Comparison of ENCODE assay signal across 8 cellular contexts in the genomic region with DNA sequence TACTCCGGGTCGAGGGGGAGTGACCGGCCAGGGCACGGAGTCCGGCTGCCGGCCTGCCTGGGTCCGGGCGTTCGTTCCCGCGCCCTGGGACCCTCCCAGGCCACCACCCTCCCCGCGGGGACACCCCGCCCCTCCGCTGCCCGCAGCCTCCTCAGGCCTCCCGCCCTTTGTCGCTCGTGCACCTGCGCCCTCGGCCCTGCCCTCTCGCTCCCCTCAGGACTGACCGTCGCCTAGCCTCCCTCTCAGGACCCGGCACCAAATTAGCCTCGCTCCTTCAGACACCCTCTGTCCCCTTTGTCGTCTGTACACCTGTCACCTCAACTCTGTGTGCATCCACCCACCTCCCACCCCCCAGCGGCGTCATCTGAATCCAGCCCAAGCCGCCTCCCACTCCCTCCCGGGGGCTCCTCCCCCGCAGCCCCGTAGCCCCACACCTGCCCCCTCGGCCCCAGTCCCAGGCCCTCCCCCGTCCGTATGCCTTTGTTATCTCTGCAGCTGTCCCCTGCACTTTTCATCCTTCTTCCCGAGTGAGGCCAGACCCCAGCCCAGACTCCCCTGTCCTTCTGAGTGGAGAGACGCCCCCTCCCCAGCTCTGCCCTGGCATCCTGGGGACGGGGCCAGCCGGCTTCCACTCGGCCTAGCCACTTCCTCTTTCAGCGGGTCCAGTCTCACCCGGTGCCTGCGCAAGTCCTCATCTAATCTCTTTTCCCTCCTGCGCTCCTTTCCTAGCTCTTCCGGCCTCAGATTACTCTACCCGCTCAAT. TPM values are rescaled to one million over a fixed set of nuclear protein-coding genes. Genes with fewer than 3 reads are reported as not detected.
A peak's percentile ranks its signal among the peaks of the same experiment; 100 is the strongest.
DNase-seq lines count a peak whose midpoint lies in the region; ATAC-seq and TF ChIP-seq lines count a peak whose summit lies in the region.

No MANE protein-coding gene starts in this region.

- no peak overlapping the region for H3K14ac ChIP-seq in neuronal stem cell (ENCODE audit: low read length)

- peak overlapping the region; percentile 94 for H2BK15ac ChIP-seq in neuronal stem cell (ENCODE audit: low read length)

- DNase-seq in SIG-M5 treated with dmso at 0.1 percent for 504 hours (lab: John Stamatoyannopoulos, UW; ENCODE audit: unreplicated experiment) (peak; percentile 47), SIG-M5 (lab: John Stamatoyannopoulos, UW) (no peak), NCI-H774 (lab: John Stamatoyannopoulos, UW) (peak; percentile 49), activated T-cell treated with anti-CD3 and anti-CD28 coated beads for 1 hour (ENCODE audit: low read depth) (peak; percentile 45), esophagus muscularis mucosa (ENCODE audit: extremely low spot score) (no peak), neuronal stem cell (ENCODE audit: low spot score) (peak; percentile 40), vagina (ENCODE audit: extremely low spot score in 2 of 2) (no peak)

- H4K8ac ChIP-seq in neuronal stem cell (ENCODE audit: low read depth, low read length) = no peak overlapping the region

- TF ChIP-seq EP300 in esophagus muscularis mucosa (IDR thresholded peaks at IDR 0.05) = no peak

- peak overlapping the region; percentile 94 for H2AFZ ChIP-seq in neuronal stem cell (ENCODE audit: low read length)

- H3K4me3 ChIP-seq in esophagus muscularis mucosa = peak overlapping the region; percentile 69 to 87 (median 78)
- peak overlapping the region; percentile 70 to 85 for H3K4me3 ChIP-seq in neuronal stem cell (ENCODE audit: low read length in 2 of 2)
- peak overlapping the region; percentile 71 to 72 for H3K4me3 ChIP-seq in vagina

- H3K23ac ChIP-seq in neuronal stem cell (ENCODE audit: low read depth, low read length, poor library complexity) = no peak overlapping the region

- H3K36me3 ChIP-seq in esophagus muscularis mucosa = peaks cover 23 to 26% (median 25%) of the 10 kb centered on the region in 4 donors
- peaks cover 15 to 34% of the 10 kb centered on the region in 2 donors for H3K36me3 ChIP-seq in neuronal stem cell (replicated peaks in 1 of 2; ENCODE audit: control insufficient read depth in 2 of 2, insufficient read depth in 2 of 2, low read length in 2 of 2)
- peaks cover 0 to 26% of the 10 kb centered on the region in 2 donors for H3K36me3 ChIP-seq in vagina

- H4K91ac ChIP-seq in neuronal stem cell (ENCODE audit: low read depth, low read length, poor library complexity) = no peak overlapping the region

- peak overlapping the region; percentile 72 for H3K4me2 ChIP-seq in neuronal stem cell (ENCODE audit: insufficient read depth, low read length, poor library complexity, severe bottlenecking)

- peak overlapping the region; percentile 75 for H2BK5ac ChIP-seq in neuronal stem cell (ENCODE audit: low read length)

- H3K9ac ChIP-seq in neuronal stem cell (ENCODE audit: low read depth, low read length, poor library complexity) = peak overlapping the region; percentile 95

- no peak for TF ChIP-seq POLR2A in esophagus muscularis mucosa (IDR thresholded peaks at IDR 0.05; ENCODE audit: low read depth)
- no peak for TF ChIP-seq POLR2A in vagina (IDR thresholded peaks at IDR 0.05)

- 5% methylated on average over 25 of the region's 47 CpGs for WGBS in esophagus muscularis mucosa
- WGBS in neuronal stem cell (ENCODE audit: extremely low coverage in 2 of 2, insufficient read length in 2 of 2, insufficient replicate concordance in 1 of 2), 2 donors = no CpG with 5 or more reads among the region's 47 CpGs

- peak; percentile 21 for ATAC-seq in HG03159 (IDR thresholded peaks at IDR 0.05; ENCODE audit: unreplicated experiment)

- peak overlapping the region; percentile 82 for H2AK5ac ChIP-seq in neuronal stem cell (ENCODE audit: low read depth, low read length)

- peaks cover 27 to 30% (median 27%) of the 10 kb centered on the region in 4 donors for H3K4me1 ChIP-seq in esophagus muscularis mucosa
- peaks cover 16 to 28% of the 10 kb centered on the region in 2 donors for H3K4me1 ChIP-seq in neuronal stem cell (ENCODE audit: control insufficient read depth in 2 of 2, insufficient read depth in 1 of 2, low read depth in 1 of 2, low read length in 2 of 2)
- H3K4me1 ChIP-seq in vagina = peaks cover 26% of the 10 kb centered on the region

- no peak overlapping the region for H3K4ac ChIP-seq in neuronal stem cell (ENCODE audit: low read length)

- peak overlapping the region; percentile 98 for H3K18ac ChIP-seq in neuronal stem cell (ENCODE audit: low read length)

- no peak overlapping the region for H2BK12ac ChIP-seq in neuronal stem cell (ENCODE audit: low read length)

- peak overlapping the region; percentile 95 for H2BK120ac ChIP-seq in neuronal stem cell (ENCODE audit: low read depth, low read length)

- peak overlapping the region; percentile 51 to 83 (median 74) for H3K27ac ChIP-seq in esophagus muscularis mucosa (replicated peaks in 1 of 4)
- H3K27ac ChIP-seq in neuronal stem cell (replicated peaks; ENCODE audit: low read length) = no peak overlapping the region
- peak overlapping the region; percentile 68 for H3K27ac ChIP-seq in vagina

- intact Hi-C loops in esophagus muscularis mucosa (cut with DNase I) (no loop called here), vagina (cut with DNase I) (loop anchor here (2.0 kb wide), 1 partner anchor 24 kb away; no protein-coding TSS in a partner anchor)

- H3K27me3 ChIP-seq in esophagus muscularis mucosa (peaks cover 0 to 9% (median 0%) of the 10 kb centered on the region in 4 donors), neuronal stem cell (ENCODE audit: control insufficient read depth in 3 of 3, insufficient read depth in 3 of 3, low read depth in 1 of 3, low read length in 3 of 3) (peaks cover 0 to 15% (median 0%) of the 10 kb centered on the region in 3 experiments), vagina (no peaks in the 10 kb centered on the region)

- TF ChIP-seq CTCF in esophagus muscularis mucosa (IDR thresholded peaks at IDR 0.05) (no peak), vagina (IDR thresholded peaks at IDR 0.05) (no peak)

- H3K9me3 ChIP-seq in esophagus muscularis mucosa (no peaks in the 10 kb centered on the region), neuronal stem cell (replicated peaks in 1 of 2; ENCODE audit: control insufficient read depth in 2 of 2, insufficient read depth in 1 of 2, low read depth in 1 of 2, low read length in 2 of 2) (no peaks in the 10 kb centered on the region), vagina (no peaks in the 10 kb centered on the region)

- no peaks in the 10 kb centered on the region for H3K79me1 ChIP-seq in neuronal stem cell (ENCODE audit: low read depth, low read length)

RNA-seq across cellular contexts. Expression of gene TIGD3, which starts 0.6 kb away (rescaled TPM):
- total RNA-seq in esophagus muscularis mucosa (under 1 TPM in 1 of 4 donors, not detected in 3; 0.19 TPM), vagina (not detected)
- 1.8 TPM for polyA plus RNA-seq in neuronal stem cell (2013, experiment 1 of 2)
- polyA plus RNA-seq in neuronal stem cell (2013, experiment 2 of 2) = 1.6 TPM

RNA-seq across cellular contexts. Expression of gene DPF2, which starts 21.5 kb away (rescaled TPM):
- 10 to 100 TPM; 40.3 to 60.6 (median 52.9) TPM for total RNA-seq in esophagus muscularis mucosa
- 78.6 TPM for polyA plus RNA-seq in neuronal stem cell (2013, experiment 1 of 2)
- 77.3 TPM for polyA plus RNA-seq in neuronal stem cell (2013, experiment 2 of 2)
- total RNA-seq in vagina = 33.1 TPM

RNA-seq across cellular contexts. Expression of gene SLC25A45, which starts 27.3 kb away (rescaled TPM):
- 10 to 100 TPM in 1 of 4 donors, 1 to 10 TPM in 3; 4.6 to 11.3 (median 5.9) TPM for total RNA-seq in esophagus muscularis mucosa
- 0.43 TPM for polyA plus RNA-seq in neuronal stem cell (2013, experiment 1 of 2)
- 0.32 TPM for polyA plus RNA-seq in neuronal stem cell (2013, experiment 2 of 2)
- 2.2 TPM for total RNA-seq in vagina

RNA-seq across cellular contexts. Expression of gene FRMD8, which starts 31.2 kb away (rescaled TPM):
- 10 to 100 TPM; 30.4 to 37.3 (median 34.7) TPM for total RNA-seq in esophagus muscularis mucosa
- polyA plus RNA-seq in neuronal stem cell (2013, experiment 1 of 2) = 5.9 TPM
- 6.1 TPM for polyA plus RNA-seq in neuronal stem cell (2013, experiment 2 of 2)
- 53.3 TPM for total RNA-seq in vagina

RNA-seq across cellular contexts. Expression of gene CDC42EP2, which starts 40.5 kb away (rescaled TPM):
- total RNA-seq in esophagus muscularis mucosa (10 to 100 TPM; 39.9 to 90.1 (median 54.4) TPM), vagina (27.7 TPM)
- 1.4 TPM for polyA plus RNA-seq in neuronal stem cell (2013, experiment 1 of 2)
- polyA plus RNA-seq in neuronal stem cell (2013, experiment 2 of 2) = 1.6 TPM

Comparison
In these comparisons a context has a peak if more than half of its experiments do, and no peak if none do; other contexts are left out.
1. DNase-seq: peak in SIG-M5 treated with dmso at 0.1 percent for 504 hours (single experiment), NCI-H774 (single experiment), activated T-cell treated with anti-CD3 and anti-CD28 coated beads for 1 hour (single experiment) and neuronal stem cell (single experiment); none in SIG-M5 (single experiment), esophagus muscularis mucosa (single experiment) and vagina (0 of 2).
2. Peak in every context shown above with its lines, with median percentiles within 50 percentile points of each other: H3K4me3 ChIP-seq.